ENCODE assay signal across 17 cellular contexts in genomic region chr3:157662171-157662570, GRCh38.
"Had no signal": no experiment of that assay in that cellular context is flagged by ENCODE, and none has a peak within 500 bp of the region (broad histone marks: within the 10 kb centered on the region; RNA-seq: fewer than 3 reads in every experiment).

No MANE protein-coding gene starts in this region.

- DNase-seq: dermis blood vessel endothelial cell; dorsolateral prefrontal cortex; effector CD4-positive, alpha-beta T cell; effector memory CD4-positive, alpha-beta T cell; foreskin keratinocyte; gastrocnemius medialis; heart left ventricle; immature natural killer cell; islet precursor cell; kidney; kidney glomerular epithelial cell; left colon; left ventricle myocardium superior; lower lobe of right lung; mesendoderm; midbrain had no signal

- ATAC-seq: foreskin keratinocyte, gastrocnemius medialis, heart left ventricle, left colon, left lobe of liver, left ventricle myocardium superior, lower lobe of right lung had no signal
